In genomic region chr2:73109796-73110540, GRCh38 we compare ENCODE assay signal across 17 cellular contexts. TPM values are rescaled to one million over a fixed set of nuclear protein-coding genes. Genes with fewer than 3 reads are reported as not detected.
DNase-seq lines count a peak whose midpoint lies in the region; FAIRE-seq and TF ChIP-seq lines count a peak whose summit lies in the region.
"Had no signal": no experiment of that assay in that cellular context is flagged by ENCODE, and none has a peak within 500 bp of the region (broad histone marks: within the 10 kb centered on the region; RNA-seq: fewer than 3 reads in every experiment).

No MANE protein-coding gene starts in this region.

- CTCF ChIA-PET in activated CD4-positive, alpha-beta memory T cell treated with anti-CD3 and anti-CD28 coated beads, Interleukin-2, amount 10 ng/mL, durations not matched to agents 7 days and 5 days (lab: Charles Lee), result interaction anchor here (0.9 to 1.4 kb wide), 2 partner anchors 52 to 68 kb away, joined by 3 to 4 read pairs; no protein-coding TSS in a partner anchor
- CTCF ChIA-PET in activated CD4-positive, alpha-beta memory T cell treated with anti-CD3 and anti-CD28 coated beads for 36 hours (lab: Charles Lee), result interaction anchor here (1.1 to 3.1 kb wide), 2 partner anchors 24 to 217 kb away, joined by 3 to 16 read pairs; no protein-coding TSS in a partner anchor
- CTCF ChIA-PET in MCF 10A (lab: Yijun Ruan, JAX), result interaction anchor here (0.6 to 5.3 kb wide), 6 partner anchors 24 to 214 kb away, joined by 3 to 51 read pairs (median 4); no protein-coding TSS in a partner anchor

- TF ChIP-seq EP300 in tibial nerve (IDR thresholded peaks at IDR 0.05), result no peak

- H3K9me3 Mint-ChIP-seq in activated CD4-positive, alpha-beta memory T cell treated with anti-CD3 and anti-CD28 coated beads, Interleukin-2, amount 10 ng/mL, durations not matched to agents 7 days and 5 days, result no peaks in the 10 kb centered on the region
- no peaks in the 10 kb centered on the region for H3K9me3 Mint-ChIP-seq in activated CD4-positive, alpha-beta memory T cell treated with anti-CD3 and anti-CD28 coated beads for 36 hours
- H3K9me3 Mint-ChIP-seq in MCF 10A (ENCODE audit: unreplicated experiment), result no peaks in the 10 kb centered on the region
- H3K9me3 Mint-ChIP-seq: activated naive CD4-positive, alpha-beta T cell treated with anti-CD3 and anti-CD28 coated beads for 36 hours had no signal

- DNase-seq in activated CD4-positive, alpha-beta memory T cell treated with anti-CD3 and anti-CD28 coated beads, Interleukin-2, amount 10 ng/mL, durations not matched to agents 7 days and 5 days, result no peak
- no peak for DNase-seq in activated CD4-positive, alpha-beta memory T cell treated with anti-CD3 and anti-CD28 coated beads for 36 hours
- DNase-seq in MCF 10A (ENCODE audit: unreplicated experiment), result no peak
- no peak for DNase-seq in kidney
- DNase-seq in tibial nerve (ENCODE audit: low spot score in 2 of 2), result no peak
- DNase-seq in NCI-H2107 (lab: John Stamatoyannopoulos, UW), result no peak
- DNase-seq in NCI-H446 treated with DMSO at 0.1 percent for 48 hours (lab: John Stamatoyannopoulos, UW), result no peak
- no peak for DNase-seq in AG08395 (ENCODE audit: low spot score)
- DNase-seq: activated naive CD4-positive, alpha-beta T cell treated with anti-CD3 and anti-CD28 coated beads for 36 hours; effector CD8-positive, alpha-beta T cell; NCI-H1436 treated with DMSO at 0.1 percent for 48 hours; NCI-H510A treated with DMSO at 0.1 percent for 48 hours; SW 1271; WERI-Rb-1 had no signal

- TF ChIP-seq CTCF in MCF 10A (IDR thresholded peaks at IDR 0.05; ENCODE audit: unreplicated experiment) (no peak), kidney (IDR thresholded peaks at IDR 0.05; ENCODE audit: borderline replicate concordance, extremely low read depth, insufficient read depth) (no peak), tibial nerve (IDR thresholded peaks at IDR 0.05) (no peak)

- H3K36me3 ChIP-seq in kidney (ENCODE audit: control insufficient read depth in 1 of 2, insufficient read depth in 2 of 2, low read length in 2 of 2) (peaks cover 4 to 6% of the 10 kb centered on the region in 2 donors), tibial nerve (no peaks in the 10 kb centered on the region)
- H3K36me3 ChIP-seq: breast epithelium, prostate gland had no signal

- peak overlapping the region; percentile 49 to 98 for H3K9ac ChIP-seq in kidney (ENCODE audit: low read length in 2 of 2)

- H3K4me1 ChIP-seq in kidney (ENCODE audit: control insufficient read depth in 1 of 2, insufficient read depth in 1 of 2, low read depth in 1 of 2, low read length in 2 of 2) (peaks cover 36 to 44% of the 10 kb centered on the region in 2 donors), tibial nerve (peaks cover 0 to 75% (median 18%) of the 10 kb centered on the region in 4 donors)

- intact Hi-C loops in activated CD4-positive, alpha-beta memory T cell treated with anti-CD3 and anti-CD28 coated beads for 36 hours (cut with micrococcal nuclease), result no loop called here
- intact Hi-C loops in MCF 10A (cut with micrococcal nuclease) (no loop called here), kidney (cut with DNase I) (no loop called here)

- no peak overlapping the region for H3K4me3 Mint-ChIP-seq in activated CD4-positive, alpha-beta memory T cell treated with anti-CD3 and anti-CD28 coated beads, Interleukin-2, amount 10 ng/mL, durations not matched to agents 7 days and 5 days
- H3K4me3 Mint-ChIP-seq in activated CD4-positive, alpha-beta memory T cell treated with anti-CD3 and anti-CD28 coated beads for 36 hours, result no peak overlapping the region
- H3K4me3 Mint-ChIP-seq in MCF 10A (ENCODE audit: unreplicated experiment), result peak overlapping the region; percentile 96

- POLR2A ChIA-PET in activated CD4-positive, alpha-beta memory T cell treated with anti-CD3 and anti-CD28 coated beads, Interleukin-2, amount 10 ng/mL, durations not matched to agents 7 days and 5 days (lab: Charles Lee), result interaction anchor here (1.0 to 1.7 kb wide), 2 partner anchors 24 to 125 kb away, joined by 3 to 4 read pairs; partner anchors contain the start of gene CCT7
- POLR2A ChIA-PET in activated CD4-positive, alpha-beta memory T cell treated with anti-CD3 and anti-CD28 coated beads for 36 hours (lab: Charles Lee), result no interaction called here
- POLR2A ChIA-PET in MCF 10A (lab: Yijun Ruan, JAX), result interaction anchor here (0.5 to 3.8 kb wide), 9 partner anchors 9 to 49 kb away, joined by 3 to 28 read pairs (median 5); partner anchors contain the start of gene SFXN5

- peaks cover 3% of the 10 kb centered on the region for H3K27me3 Mint-ChIP-seq in activated CD4-positive, alpha-beta memory T cell treated with anti-CD3 and anti-CD28 coated beads, Interleukin-2, amount 10 ng/mL, durations not matched to agents 7 days and 5 days
- no peaks in the 10 kb centered on the region for H3K27me3 Mint-ChIP-seq in activated CD4-positive, alpha-beta memory T cell treated with anti-CD3 and anti-CD28 coated beads for 36 hours
- H3K27me3 Mint-ChIP-seq in MCF 10A (ENCODE audit: insufficient read depth, unreplicated experiment), result no peaks in the 10 kb centered on the region

- no peak for TF ChIP-seq POLR2A in tibial nerve (IDR thresholded peaks at IDR 0.05)

- no TSS peak for BruUV-seq in MCF 10A (replicated peaks; lab: Mats Ljungman, UMichigan)

- no peaks in the 10 kb centered on the region for H3K27me3 ChIP-seq in tibial nerve
- H3K27me3 ChIP-seq: breast epithelium had no signal

- H3K4me3 ChIP-seq in kidney (ENCODE audit: low read length in 2 of 2) (peak overlapping the region; percentile 64 to 91), tibial nerve (peak overlapping the region in 1 of 4 donors; percentile 92)
- H3K4me3 ChIP-seq: prostate gland had no signal

- 56 to 82% methylated on average over 4 of the region's 4 CpGs for WGBS in tibial nerve, 2 donors

- H3K9me3 ChIP-seq in kidney (ENCODE audit: control insufficient read depth in 1 of 2, low read length in 2 of 2) (no peaks in the 10 kb centered on the region), tibial nerve (no peaks in the 10 kb centered on the region)
- H3K9me3 ChIP-seq: breast epithelium, prostate gland had no signal

- peak overlapping the region; percentile 5 for H3K27ac Mint-ChIP-seq in activated CD4-positive, alpha-beta memory T cell treated with anti-CD3 and anti-CD28 coated beads, Interleukin-2, amount 10 ng/mL, durations not matched to agents 7 days and 5 days
- no peak overlapping the region for H3K27ac Mint-ChIP-seq in activated CD4-positive, alpha-beta memory T cell treated with anti-CD3 and anti-CD28 coated beads for 36 hours
- H3K27ac Mint-ChIP-seq in MCF 10A (ENCODE audit: low read depth, unreplicated experiment), result peak overlapping the region; percentile 89
- H3K27ac Mint-ChIP-seq: activated naive CD4-positive, alpha-beta T cell treated with anti-CD3 and anti-CD28 coated beads for 36 hours had no signal

- H3K36me3 Mint-ChIP-seq in activated CD4-positive, alpha-beta memory T cell treated with anti-CD3 and anti-CD28 coated beads, Interleukin-2, amount 10 ng/mL, durations not matched to agents 7 days and 5 days (ENCODE audit: low read depth), result peaks cover 4% of the 10 kb centered on the region
- H3K36me3 Mint-ChIP-seq in activated CD4-positive, alpha-beta memory T cell treated with anti-CD3 and anti-CD28 coated beads for 36 hours, result no peaks in the 10 kb centered on the region
- H3K36me3 Mint-ChIP-seq in MCF 10A (ENCODE audit: insufficient read depth, unreplicated experiment), result peaks cover 6% of the 10 kb centered on the region

- no peak for FAIRE-seq in kidney (lab: Jason Lieb, UNC)
- FAIRE-seq: islet of Langerhans had no signal

- H3K4me1 Mint-ChIP-seq in activated CD4-positive, alpha-beta memory T cell treated with anti-CD3 and anti-CD28 coated beads, Interleukin-2, amount 10 ng/mL, durations not matched to agents 7 days and 5 days, result peaks cover 65% of the 10 kb centered on the region
- peaks cover 27% of the 10 kb centered on the region for H3K4me1 Mint-ChIP-seq in activated CD4-positive, alpha-beta memory T cell treated with anti-CD3 and anti-CD28 coated beads for 36 hours (ENCODE audit: low read depth)
- peaks cover 40% of the 10 kb centered on the region for H3K4me1 Mint-ChIP-seq in MCF 10A (ENCODE audit: insufficient read depth, unreplicated experiment)

- peak overlapping the region in 1 of 2 donors; percentile 32 for H3K27ac ChIP-seq in kidney (ENCODE audit: low read depth in 2 of 2, low read length in 2 of 2)
- H3K27ac ChIP-seq in tibial nerve, result peak overlapping the region in 3 of 4 donors; percentile 9 to 92 (median 89)
- H3K27ac ChIP-seq: prostate gland, WERI-Rb-1 had no signal

RNA-seq across cellular contexts. Expression of gene RAB11FIP5, which starts 2.8 kb away (rescaled TPM):
- total RNA-seq in activated CD4-positive, alpha-beta memory T cell treated with anti-CD3 and anti-CD28 coated beads, Interleukin-2, amount 10 ng/mL, durations not matched to agents 7 days and 5 days, result 10 to 100 TPM; 22.6 to 24.0 TPM
- 10 to 100 TPM; 11.1 to 11.2 TPM for total RNA-seq in activated CD4-positive, alpha-beta memory T cell treated with anti-CD3 and anti-CD28 coated beads for 36 hours
- total RNA-seq in MCF 10A (2022) (35.6 and 36.9 TPM in 2 replicates), kidney (57.1 TPM), tibial nerve (10 to 100 TPM; 35.7 to 40.4 (median 39.4) TPM)
- polyA plus RNA-seq in kidney (ENCODE audit: insufficient read depth, low read depth, low replicate concordance), result 49.6 TPM

RNA-seq across cellular contexts. Expression of gene SFXN5, which starts 38.5 kb away (rescaled TPM):
- 1 to 10 TPM; 4.3 to 6.1 TPM for total RNA-seq in activated CD4-positive, alpha-beta memory T cell treated with anti-CD3 and anti-CD28 coated beads, Interleukin-2, amount 10 ng/mL, durations not matched to agents 7 days and 5 days
- 1 to 10 TPM; 4.5 to 7.6 TPM for total RNA-seq in activated CD4-positive, alpha-beta memory T cell treated with anti-CD3 and anti-CD28 coated beads for 36 hours
- 6.0 and 8.0 TPM in 2 replicates for total RNA-seq in MCF 10A (2022)
- total RNA-seq in kidney, result 21.4 TPM
- polyA plus RNA-seq in kidney (ENCODE audit: insufficient read depth, low read depth, low replicate concordance), result 35.9 TPM
- 10 to 100 TPM; 13.8 to 58.1 (median 21.7) TPM for total RNA-seq in tibial nerve
